21 cellular contexts compared by ENCODE assay signal in the genomic region with DNA sequence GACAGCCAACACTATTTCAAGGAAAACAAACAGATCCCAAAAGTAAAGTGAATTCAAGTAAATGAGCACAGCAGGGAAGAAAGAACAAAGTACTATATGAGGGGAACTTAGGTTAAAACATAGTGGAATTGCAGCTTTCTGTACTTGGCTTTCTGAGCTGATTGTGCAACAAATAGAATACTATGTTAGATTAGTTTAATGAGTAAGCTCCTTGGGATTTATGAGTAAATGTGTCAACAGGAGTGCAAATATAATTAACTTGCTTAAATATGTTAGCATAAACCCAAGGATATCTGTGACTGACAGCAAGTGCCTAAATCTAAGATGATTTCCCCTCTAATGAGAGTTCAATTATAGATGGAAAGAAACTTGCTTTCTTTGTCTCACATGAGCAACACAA.
DNase-seq lines count a peak whose midpoint lies in the region; TF ChIP-seq lines count a peak whose summit lies in the region.
"Had no signal": no experiment of that assay in that cellular context is flagged by ENCODE, and none has a peak within 500 bp of the region (broad histone marks: within the 10 kb centered on the region; RNA-seq: fewer than 3 reads in every experiment).

No MANE protein-coding gene starts in this region.

- H3K4me3 ChIP-seq in LNCaP clone FGC (ENCODE audit: low read depth, low read length) (no peak overlapping the region), hepatocyte (no peak overlapping the region), retinal pigment epithelial cell (ENCODE audit: low read length) (no peak overlapping the region)
- H3K4me3 ChIP-seq in CD8-positive, alpha-beta memory T cell (ENCODE audit: low read length) = no peak overlapping the region
- H3K4me3 ChIP-seq: GM23338, SJCRH30 had no signal

- DNase-seq in LNCaP clone FGC (ENCODE audit: low read depth) = peak; percentile 66
- DNase-seq in hepatocyte (ENCODE audit: low spot score) = peak; percentile 14
- DNase-seq in retinal pigment epithelial cell (ENCODE audit: low read depth) = peak; percentile 73
- DNase-seq in pons (ENCODE audit: low spot score) = no peak
- no peak for DNase-seq in CD8-positive, alpha-beta memory T cell
- no peak for DNase-seq in cerebellar nuclear complex (lab: John Stamatoyannopoulos, UW)
- DNase-seq: BE2C; Calu3; CD4-positive, alpha-beta T cell; DMS79 treated with DMSO at 0.1 percent for 48 hours; KBM-7; NCI-H1048; NCI-H146; NCI-H2081 treated with DMSO at 0.1 percent for 48 hours; NCI-H2227 treated with DMSO at 0.1 percent for 48 hours; NCI-H526 treated with DMSO at 0.1 percent for 48 hours; RPMI8226; SJCRH30 had no signal

- H3K27me3 ChIP-seq in hepatocyte = no peaks in the 10 kb centered on the region
- H3K27me3 ChIP-seq in CD8-positive, alpha-beta memory T cell (ENCODE audit: insufficient read depth, low read length, poor library complexity, severe bottlenecking) = no peaks in the 10 kb centered on the region
- H3K27me3 ChIP-seq: BE2C, SJCRH30 had no signal

- POLR2A ChIA-PET in CD8-positive, alpha-beta memory T cell (lab: Charles Lee) = no interaction called here

- no peak overlapping the region for H3K4me3 Mint-ChIP-seq in CD8-positive, alpha-beta memory T cell
- H3K4me3 Mint-ChIP-seq: CD4-positive, alpha-beta T cell; GM23338 had no signal

- no peaks in the 10 kb centered on the region for H3K4me1 ChIP-seq in hepatocyte (ENCODE audit: insufficient read depth)
- H3K4me1 ChIP-seq in CD8-positive, alpha-beta memory T cell (ENCODE audit: insufficient read depth, low read length) = no peaks in the 10 kb centered on the region
- H3K4me1 ChIP-seq: BE2C, SJCRH30 had no signal

- CTCF ChIA-PET in CD8-positive, alpha-beta memory T cell (lab: Charles Lee) = no interaction called here

- H3K79me2 ChIP-seq in hepatocyte = no peaks in the 10 kb centered on the region

- no peaks in the 10 kb centered on the region for H3K9me2 ChIP-seq in hepatocyte (replicated peaks; ENCODE audit: insufficient read depth)

- no peaks in the 10 kb centered on the region for H3K36me3 ChIP-seq in hepatocyte (replicated peaks; ENCODE audit: insufficient read depth, low read depth)
- H3K36me3 ChIP-seq in CD8-positive, alpha-beta memory T cell (ENCODE audit: insufficient read depth, low read length) = no peaks in the 10 kb centered on the region
- H3K36me3 ChIP-seq: BE2C, SJCRH30 had no signal

- H3K4me1 Mint-ChIP-seq in CD8-positive, alpha-beta memory T cell = no peaks in the 10 kb centered on the region
- H3K4me1 Mint-ChIP-seq: GM23338 had no signal

- no peaks in the 10 kb centered on the region for H3K27me3 Mint-ChIP-seq in CD8-positive, alpha-beta memory T cell
- H3K27me3 Mint-ChIP-seq: CD4-positive, alpha-beta T cell had no signal

- no peak overlapping the region for H2AFZ ChIP-seq in hepatocyte
- H2AFZ ChIP-seq: GM23338 had no signal

- no peak overlapping the region for H3K27ac Mint-ChIP-seq in CD8-positive, alpha-beta memory T cell
- H3K27ac Mint-ChIP-seq: CD4-positive, alpha-beta T cell; GM23338 had no signal

- no peaks in the 10 kb centered on the region for H3K9me3 ChIP-seq in hepatocyte (ENCODE audit: low read depth)
- no peaks in the 10 kb centered on the region for H3K9me3 ChIP-seq in CD8-positive, alpha-beta memory T cell (ENCODE audit: low read length)
- H3K9me3 ChIP-seq: BE2C, SJCRH30 had no signal

- H3K27ac ChIP-seq in VCaP (peak overlapping the region; percentile 19; the same call in 1 of the 2 replicates), hepatocyte (peak overlapping the region; percentile 42)
- no peak overlapping the region for H3K27ac ChIP-seq in CD8-positive, alpha-beta memory T cell (ENCODE audit: low read depth, low read length)
- H3K27ac ChIP-seq: HL-60, SJCRH30 had no signal

- H4K20me1 ChIP-seq in hepatocyte (ENCODE audit: insufficient read depth, poor library complexity, severe bottlenecking) = no peaks in the 10 kb centered on the region

- peaks cover 2 to 24% (median 19%) of the 10 kb centered on the region in 5 donors for H3K9me3 Mint-ChIP-seq in CD8-positive, alpha-beta memory T cell

- peak overlapping the region; percentile 43 for H3K4me2 ChIP-seq in hepatocyte
- H3K4me2 ChIP-seq: GM23338 had no signal

- H3K36me3 Mint-ChIP-seq in CD8-positive, alpha-beta memory T cell = no peaks in the 10 kb centered on the region

- no peak for TF ChIP-seq CTCF in LNCaP clone FGC (IDR thresholded peaks at IDR 0.05; ENCODE audit: control insufficient read depth, extremely low read depth, insufficient read depth)
- no peak for TF ChIP-seq CTCF in VCaP (conservative IDR thresholded peaks at IDR 0.05)
- TF ChIP-seq CTCF in hepatocyte (IDR thresholded peaks at IDR 0.05; ENCODE audit: poor library complexity) = no peak
- TF ChIP-seq CTCF in retinal pigment epithelial cell (conservative IDR thresholded peaks at IDR 0.05; ENCODE audit: low read depth, low read length) = no peak

Comparison
In these comparisons a context has a peak if more than half of its experiments do, and no peak if none do; other contexts are left out.
1. DNase-seq: peak in LNCaP clone FGC (single experiment), hepatocyte (single experiment) and retinal pigment epithelial cell (single experiment); none in pons (single experiment), CD8-positive, alpha-beta memory T cell (0 of 5) and cerebellar nuclear complex (0 of 2).